In genomic region chr2:200585730-200586643, GRCh38 we compare ENCODE assay signal across 1 cellular context.
TF ChIP-seq lines count a peak whose summit lies in the region.

TSS of gene AOX1 (plus strand) at chr2:200586014. CDS start at chr2:200586109, 95 bp downstream.

TF ChIP-seq in HepG2, 621 proteins besides CTCF, POLR2A, EP300 and RAD21 (continued from another document and continues in another):
- TF ChIP-seq ZNF512 (CRISPR knock-in tag; IDR thresholded peaks at IDR 0.05) (0 out of 2 replicates have a peak, but pooled peaks have one; percentile 70), JUN (CRISPR knock-in tag; IDR thresholded peaks at IDR 0.05) (no peak; the same call in 1 of the 2 replicates), JUND (CRISPR knock-in tag; IDR thresholded peaks at IDR 0.05) (no peak), MYNN (CRISPR knock-in tag; IDR thresholded peaks at IDR 0.05; ENCODE audit: low read depth) (no peak; the same call in 1 of the 2 replicates), ZNF160 (CRISPR knock-in tag; IDR thresholded peaks at IDR 0.05) (peak; percentile 60; the same call in 1 of the 2 replicates), NFE2L2 (IDR thresholded peaks at IDR 0.05; ENCODE audit: low read length) (no peak), TARDBP (CRISPR knock-in tag; IDR thresholded peaks at IDR 0.05) (no peak; the same call in 1 of the 2 replicates), ZNF101 (CRISPR knock-in tag; IDR thresholded peaks at IDR 0.05; ENCODE audit: borderline replicate concordance, low read depth) (no peak), HIC2 (CRISPR knock-in tag; IDR thresholded peaks at IDR 0.05; ENCODE audit: low read depth) (peak; percentile 73), KAT8 (CRISPR knock-in tag; IDR thresholded peaks at IDR 0.05) (peak; percentile 79), SALL2 (CRISPR knock-in tag; IDR thresholded peaks at IDR 0.05) (peak; percentile 77; the same call in 1 of the 2 replicates), ZNF550 (CRISPR knock-in tag; IDR thresholded peaks at IDR 0.05; ENCODE audit: borderline replicate concordance) (no peak), ZNF451 (CRISPR knock-in tag; IDR thresholded peaks at IDR 0.05) (peak; percentile 23; the same call in 1 of the 2 replicates), FOXK2 (IDR thresholded peaks at IDR 0.05) (no peak), BRCA1 (CRISPR knock-in tag; IDR thresholded peaks at IDR 0.05) (peak; percentile 28; the same call in 1 of the 2 replicates), POLR2G (IDR thresholded peaks at IDR 0.05; ENCODE audit: low read depth, low read length) (peak; percentile 71), ZMAT3 (CRISPR knock-in tag; conservative IDR thresholded peaks at IDR 0.05) (peak; percentile 25; the same call in 1 of the 2 replicates), ZNF552 (CRISPR knock-in tag; IDR thresholded peaks at IDR 0.05; ENCODE audit: borderline replicate concordance) (peak; percentile 66; the same call in 1 of the 2 replicates), KDM2A (CRISPR knock-in tag; IDR thresholded peaks at IDR 0.05; ENCODE audit: borderline replicate concordance, low read depth) (peak; percentile 94), FOXA1 (IDR thresholded peaks at IDR 0.05) (no peak), FOXA1 (CRISPR knock-in tag; IDR thresholded peaks at IDR 0.05) (0 out of 2 replicates have a peak, but pooled peaks have one; percentile 8), ZHX1 (CRISPR knock-in tag; IDR thresholded peaks at IDR 0.05; ENCODE audit: low read depth) (peak; percentile 17), ZFX (CRISPR knock-in tag; IDR thresholded peaks at IDR 0.05; ENCODE audit: low read depth) (peak; percentile 67), ZNF10 (CRISPR knock-in tag; IDR thresholded peaks at IDR 0.05; ENCODE audit: borderline replicate concordance, low read depth) (no peak), ZNF775 (CRISPR knock-in tag; IDR thresholded peaks at IDR 0.05; ENCODE audit: borderline replicate concordance) (0 out of 2 replicates have a peak, but pooled peaks have one; percentile 47), SATB2 (CRISPR knock-in tag; IDR thresholded peaks at IDR 0.05) (peak; percentile 65; the same call in 1 of the 2 replicates), ZNF558 (CRISPR knock-in tag; IDR thresholded peaks at IDR 0.05; ENCODE audit: borderline replicate concordance) (no peak), ZNF253 (CRISPR knock-in tag; IDR thresholded peaks at IDR 0.05; ENCODE audit: borderline replicate concordance) (peak; percentile 14; the same call in 1 of the 2 replicates), HNRNPL (IDR thresholded peaks at IDR 0.05; ENCODE audit: low read depth, low read length) (peak; percentile 79; the same call in 1 of the 2 replicates), ZNF737 (CRISPR knock-in tag; IDR thresholded peaks at IDR 0.05; ENCODE audit: borderline replicate concordance) (no peak; the same call in 1 of the 2 replicates), CHD4 (IDR thresholded peaks at IDR 0.05; ENCODE audit: borderline replicate concordance, low read length) (no peak), ZNF746 (CRISPR knock-in tag; IDR thresholded peaks at IDR 0.05) (peak; percentile 53; the same call in 1 of the 2 replicates), ZNF446 (CRISPR knock-in tag; IDR thresholded peaks at IDR 0.05) (no peak), ZNF343 (CRISPR knock-in tag; IDR thresholded peaks at IDR 0.05) (peak; percentile 76; the same call in 1 of the 2 replicates), ZNF3 (CRISPR knock-in tag; IDR thresholded peaks at IDR 0.05) (no peak), ZNF788 (CRISPR knock-in tag; IDR thresholded peaks at IDR 0.05; ENCODE audit: borderline replicate concordance) (peak; percentile 45; the same call in 1 of the 2 replicates), HNF4G (IDR thresholded peaks at IDR 0.05; ENCODE audit: borderline replicate concordance, low read depth, low read length) (peak; percentile 71; the same call in 1 of the 2 replicates), HNF4G (CRISPR knock-in tag; IDR thresholded peaks at IDR 0.05; ENCODE audit: borderline replicate concordance, low read depth) (no peak; the same call in 1 of the 2 replicates), HIVEP1 (CRISPR knock-in tag; IDR thresholded peaks at IDR 0.05) (peak; percentile 88), ZFP36L1 (CRISPR knock-in tag; IDR thresholded peaks at IDR 0.05) (no peak), ZBTB20 (CRISPR knock-in tag; IDR thresholded peaks at IDR 0.05; ENCODE audit: borderline replicate concordance, low read depth) (0 out of 2 replicates have a peak, but pooled peaks have one; percentile 24)
- TF ChIP-seq, protein P1, sequence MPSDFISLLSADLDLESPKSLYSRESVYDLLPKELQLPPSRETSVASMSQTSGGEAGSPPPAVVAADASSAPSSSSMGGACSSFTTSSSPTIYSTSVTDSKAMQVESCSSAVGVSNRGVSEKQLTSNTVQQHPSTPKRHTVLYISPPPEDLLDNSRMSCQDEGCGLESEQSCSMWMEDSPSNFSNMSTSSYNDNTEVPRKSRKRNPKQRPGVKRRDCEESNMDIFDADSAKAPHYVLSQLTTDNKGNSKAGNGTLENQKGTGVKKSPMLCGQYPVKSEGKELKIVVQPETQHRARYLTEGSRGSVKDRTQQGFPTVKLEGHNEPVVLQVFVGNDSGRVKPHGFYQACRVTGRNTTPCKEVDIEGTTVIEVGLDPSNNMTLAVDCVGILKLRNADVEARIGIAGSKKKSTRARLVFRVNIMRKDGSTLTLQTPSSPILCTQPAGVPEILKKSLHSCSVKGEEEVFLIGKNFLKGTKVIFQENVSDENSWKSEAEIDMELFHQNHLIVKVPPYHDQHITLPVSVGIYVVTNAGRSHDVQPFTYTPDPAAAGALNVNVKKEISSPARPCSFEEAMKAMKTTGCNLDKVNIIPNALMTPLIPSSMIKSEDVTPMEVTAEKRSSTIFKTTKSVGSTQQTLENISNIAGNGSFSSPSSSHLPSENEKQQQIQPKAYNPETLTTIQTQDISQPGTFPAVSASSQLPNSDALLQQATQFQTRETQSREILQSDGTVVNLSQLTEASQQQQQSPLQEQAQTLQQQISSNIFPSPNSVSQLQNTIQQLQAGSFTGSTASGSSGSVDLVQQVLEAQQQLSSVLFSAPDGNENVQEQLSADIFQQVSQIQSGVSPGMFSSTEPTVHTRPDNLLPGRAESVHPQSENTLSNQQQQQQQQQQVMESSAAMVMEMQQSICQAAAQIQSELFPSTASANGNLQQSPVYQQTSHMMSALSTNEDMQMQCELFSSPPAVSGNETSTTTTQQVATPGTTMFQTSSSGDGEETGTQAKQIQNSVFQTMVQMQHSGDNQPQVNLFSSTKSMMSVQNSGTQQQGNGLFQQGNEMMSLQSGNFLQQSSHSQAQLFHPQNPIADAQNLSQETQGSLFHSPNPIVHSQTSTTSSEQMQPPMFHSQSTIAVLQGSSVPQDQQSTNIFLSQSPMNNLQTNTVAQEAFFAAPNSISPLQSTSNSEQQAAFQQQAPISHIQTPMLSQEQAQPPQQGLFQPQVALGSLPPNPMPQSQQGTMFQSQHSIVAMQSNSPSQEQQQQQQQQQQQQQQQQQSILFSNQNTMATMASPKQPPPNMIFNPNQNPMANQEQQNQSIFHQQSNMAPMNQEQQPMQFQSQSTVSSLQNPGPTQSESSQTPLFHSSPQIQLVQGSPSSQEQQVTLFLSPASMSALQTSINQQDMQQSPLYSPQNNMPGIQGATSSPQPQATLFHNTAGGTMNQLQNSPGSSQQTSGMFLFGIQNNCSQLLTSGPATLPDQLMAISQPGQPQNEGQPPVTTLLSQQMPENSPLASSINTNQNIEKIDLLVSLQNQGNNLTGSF (CRISPR knock-in tag; IDR thresholded peaks at IDR 0.05), result peak; percentile 54
- TF ChIP-seq, protein P2, sequence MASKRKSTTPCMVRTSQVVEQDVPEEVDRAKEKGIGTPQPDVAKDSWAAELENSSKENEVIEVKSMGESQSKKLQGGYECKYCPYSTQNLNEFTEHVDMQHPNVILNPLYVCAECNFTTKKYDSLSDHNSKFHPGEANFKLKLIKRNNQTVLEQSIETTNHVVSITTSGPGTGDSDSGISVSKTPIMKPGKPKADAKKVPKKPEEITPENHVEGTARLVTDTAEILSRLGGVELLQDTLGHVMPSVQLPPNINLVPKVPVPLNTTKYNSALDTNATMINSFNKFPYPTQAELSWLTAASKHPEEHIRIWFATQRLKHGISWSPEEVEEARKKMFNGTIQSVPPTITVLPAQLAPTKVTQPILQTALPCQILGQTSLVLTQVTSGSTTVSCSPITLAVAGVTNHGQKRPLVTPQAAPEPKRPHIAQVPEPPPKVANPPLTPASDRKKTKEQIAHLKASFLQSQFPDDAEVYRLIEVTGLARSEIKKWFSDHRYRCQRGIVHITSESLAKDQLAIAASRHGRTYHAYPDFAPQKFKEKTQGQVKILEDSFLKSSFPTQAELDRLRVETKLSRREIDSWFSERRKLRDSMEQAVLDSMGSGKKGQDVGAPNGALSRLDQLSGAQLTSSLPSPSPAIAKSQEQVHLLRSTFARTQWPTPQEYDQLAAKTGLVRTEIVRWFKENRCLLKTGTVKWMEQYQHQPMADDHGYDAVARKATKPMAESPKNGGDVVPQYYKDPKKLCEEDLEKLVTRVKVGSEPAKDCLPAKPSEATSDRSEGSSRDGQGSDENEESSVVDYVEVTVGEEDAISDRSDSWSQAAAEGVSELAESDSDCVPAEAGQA (IDR thresholded peaks at IDR 0.05; ENCODE audit: low read depth), result no peak
- TF ChIP-seq, protein P2 (CRISPR knock-in tag; IDR thresholded peaks at IDR 0.05; ENCODE audit: borderline replicate concordance), result no peak
- TF ChIP-seq, protein P3, sequence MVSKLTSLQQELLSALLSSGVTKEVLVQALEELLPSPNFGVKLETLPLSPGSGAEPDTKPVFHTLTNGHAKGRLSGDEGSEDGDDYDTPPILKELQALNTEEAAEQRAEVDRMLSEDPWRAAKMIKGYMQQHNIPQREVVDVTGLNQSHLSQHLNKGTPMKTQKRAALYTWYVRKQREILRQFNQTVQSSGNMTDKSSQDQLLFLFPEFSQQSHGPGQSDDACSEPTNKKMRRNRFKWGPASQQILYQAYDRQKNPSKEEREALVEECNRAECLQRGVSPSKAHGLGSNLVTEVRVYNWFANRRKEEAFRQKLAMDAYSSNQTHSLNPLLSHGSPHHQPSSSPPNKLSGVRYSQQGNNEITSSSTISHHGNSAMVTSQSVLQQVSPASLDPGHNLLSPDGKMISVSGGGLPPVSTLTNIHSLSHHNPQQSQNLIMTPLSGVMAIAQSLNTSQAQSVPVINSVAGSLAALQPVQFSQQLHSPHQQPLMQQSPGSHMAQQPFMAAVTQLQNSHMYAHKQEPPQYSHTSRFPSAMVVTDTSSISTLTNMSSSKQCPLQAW (CRISPR knock-in tag; IDR thresholded peaks at IDR 0.05), result peak; percentile 63; the same call in 1 of the 2 replicates
